In genomic region chr1:184050631-184051030, GRCh38 we compare ENCODE assay signal across 8 cellular contexts. TPM values are rescaled to one million over a fixed set of nuclear protein-coding genes. Genes with fewer than 3 reads are reported as not detected.
A peak's percentile ranks its signal among the peaks of the same experiment; 100 is the strongest.
DNase-seq lines count a peak whose midpoint lies in the region; ATAC-seq, FAIRE-seq and TF ChIP-seq lines count a peak whose summit lies in the region.

No MANE protein-coding gene starts in this region.

- peaks cover 20% of the 10 kb centered on the region for H3K4me1 ChIP-seq in A549

- in situ Hi-C loops in astrocyte of the spinal cord (cut with HindIII; ENCODE audit: low sequenced_read_pairs) = no loop called here

- peaks cover 11% of the 10 kb centered on the region for H3K36me3 Mint-ChIP-seq in mesothelial cell of epicardium

- TF ChIP-seq POLR2A in A549 (IDR thresholded peaks at IDR 0.05; ENCODE audit: low read length) = no peak

- H3K9me3 ChIP-seq in A549 = 0 out of 3 replicates have a peak, but pooled peaks cover 3% of the 10 kb centered on the region

- TF ChIP-seq CTCF in A549 (IDR thresholded peaks at IDR 0.05) (no peak), HFF-Myc (IDR thresholded peaks at IDR 0.05; ENCODE audit: low read depth, low read length, missing control alignments) (no peak), astrocyte of the spinal cord (IDR thresholded peaks at IDR 0.05; ENCODE audit: low read depth, low read length) (no peak), mesothelial cell of epicardium (IDR thresholded peaks at IDR 0.05; ENCODE audit: unreplicated experiment) (no peak)

- H3K27ac ChIP-seq in A549 = peak overlapping the region; percentile 91 to 98

- ATAC-seq in A549 (no peak), GM19455 (IDR thresholded peaks at IDR 0.05; ENCODE audit: unreplicated experiment) (no peak), HG03460 (IDR thresholded peaks at IDR 0.05; ENCODE audit: unreplicated experiment) (no peak), HG03439 (IDR thresholded peaks at IDR 0.05; ENCODE audit: unreplicated experiment) (no peak)

- H3K4me3 Mint-ChIP-seq in mesothelial cell of epicardium = peak overlapping the region; percentile 99

- no peak for TF ChIP-seq RAD21 in A549 (conservative IDR thresholded peaks at IDR 0.05 in 1 of 2, IDR thresholded peaks at IDR 0.05 in 1 of 2)

- H3K4me2 ChIP-seq in A549 = peak overlapping the region; percentile 84

- no peak for DNase-seq in A549 (ENCODE audit: low read depth in 1 of 2, low spot score in 1 of 2)
- no peak for DNase-seq in HFF-Myc (ENCODE audit: extremely low read depth, low read depth)
- no peak for DNase-seq in astrocyte of the spinal cord (ENCODE audit: low read depth, low spot score)
- no peak for DNase-seq in mesothelial cell of epicardium (ENCODE audit: low spot score in 2 of 2, unreplicated experiment in 2 of 2)
- DNase-seq in NCI-H524 treated with DMSO at 0.1 percent for 48 hours (lab: John Stamatoyannopoulos, UW) = no peak

- POLR2A ChIA-PET in A549 (lab: Yijun Ruan, JAX) = no interaction called here

- H3K27me3 Mint-ChIP-seq in mesothelial cell of epicardium (ENCODE audit: low read depth) = peaks cover 1% of the 10 kb centered on the region

- TF ChIP-seq EP300 in A549 (IDR thresholded peaks at IDR 0.05) = no peak

- H3K27ac Mint-ChIP-seq in mesothelial cell of epicardium = peak overlapping the region; percentile 98

- CTCF ChIA-PET in A549 (lab: Yijun Ruan, JAX) = no interaction called here

- no peaks in the 10 kb centered on the region for H3K9me3 Mint-ChIP-seq in mesothelial cell of epicardium

- H3K4me3 ChIP-seq in A549 (peak overlapping the region; percentile 75; the same call in 2 of the 3 replicates), HFF-Myc (replicated peaks; ENCODE audit: low read depth, low read length) (peak overlapping the region; percentile 91), astrocyte of the spinal cord (ENCODE audit: low read depth, low read length) (peak overlapping the region; percentile 74)

- peaks cover 32% of the 10 kb centered on the region for H3K4me1 Mint-ChIP-seq in mesothelial cell of epicardium

- FAIRE-seq in A549 (lab: Jason Lieb, UNC) = no peak

TF ChIP-seq in A549, 52 proteins besides CTCF, POLR2A, EP300 and RAD21:
- TF ChIP-seq HEYL (CRISPR knock-in tag; IDR thresholded peaks at IDR 0.05) (no peak), CHD2 (IDR thresholded peaks at IDR 0.05; ENCODE audit: low read length, partially characterized antibody) (no peak), FOSL2 (IDR thresholded peaks at IDR 0.05) (no peak), FOSL2 (CRISPR knock-in tag; IDR thresholded peaks at IDR 0.05) (no peak), ZSCAN20 (CRISPR knock-in tag; IDR thresholded peaks at IDR 0.05) (no peak), MAZ (IDR thresholded peaks at IDR 0.05; ENCODE audit: borderline replicate concordance, low read depth, low read length) (no peak), CHD4 (IDR thresholded peaks at IDR 0.05; ENCODE audit: borderline replicate concordance) (no peak), HMGXB4 (CRISPR knock-in tag; IDR thresholded peaks at IDR 0.05; ENCODE audit: borderline replicate concordance) (no peak), USF2 (IDR thresholded peaks at IDR 0.05) (no peak), HOXA7 (CRISPR knock-in tag; IDR thresholded peaks at IDR 0.05) (no peak)

RNA-seq across cellular contexts. Expression of gene TSEN15, which starts 0.9 kb away (rescaled TPM):
- 61.3 and 79.9 TPM in 2 replicates for polyA plus RNA-seq in A549 (2011; rRNA removed)
- 25.0 and 26.2 TPM in 2 replicates for polyA plus RNA-seq in A549 (2012; cell fraction: cytosol; rRNA removed)
- polyA plus RNA-seq in A549 (2012; cell fraction: nucleus; rRNA removed) = 16.1 and 21.5 TPM in 2 replicates
- polyA plus RNA-seq in A549 (2017; fragmentation: RNase III; extraction: RNeasy Plus Mini Kit Qiagen cat#74134 plus additional on column Dnase treatment) = 35.1 to 37.2 TPM (median 36.7 TPM) in 3 replicates
- 47.1 and 52.9 TPM in 2 replicates for polyA minus RNA-seq in A549 (2011; rRNA and poly(A)+ RNA removed)
- total RNA-seq in mesothelial cell of epicardium = 28.7 to 32.8 TPM (median 31.4 TPM) in 3 replicates

RNA-seq across cellular contexts. Expression of gene COLGALT2, which starts 13.1 kb away (rescaled TPM):
- polyA plus RNA-seq in A549 (2011; rRNA removed) (0.22 TPM in 2 replicates), A549 (2017; fragmentation: RNase III; extraction: RNeasy Plus Mini Kit Qiagen cat#74134 plus additional on column Dnase treatment) (0.14 to 0.22 TPM (median 0.18 TPM) in 3 replicates)
- 0.05 and 0.08 TPM in 2 replicates for polyA plus RNA-seq in A549 (2012; cell fraction: cytosol; rRNA removed)
- polyA plus RNA-seq in A549 (2012; cell fraction: nucleus; rRNA removed) = 0.17 TPM in 2 replicates
- 0.10 and 0.33 TPM in 2 replicates for polyA minus RNA-seq in A549 (2011; rRNA and poly(A)+ RNA removed)
- total RNA-seq in mesothelial cell of epicardium = 3.7 to 3.8 TPM (median 3.8 TPM) in 3 replicates
